Comparison of ENCODE assay signal across 12 cellular contexts in the genomic region with DNA sequence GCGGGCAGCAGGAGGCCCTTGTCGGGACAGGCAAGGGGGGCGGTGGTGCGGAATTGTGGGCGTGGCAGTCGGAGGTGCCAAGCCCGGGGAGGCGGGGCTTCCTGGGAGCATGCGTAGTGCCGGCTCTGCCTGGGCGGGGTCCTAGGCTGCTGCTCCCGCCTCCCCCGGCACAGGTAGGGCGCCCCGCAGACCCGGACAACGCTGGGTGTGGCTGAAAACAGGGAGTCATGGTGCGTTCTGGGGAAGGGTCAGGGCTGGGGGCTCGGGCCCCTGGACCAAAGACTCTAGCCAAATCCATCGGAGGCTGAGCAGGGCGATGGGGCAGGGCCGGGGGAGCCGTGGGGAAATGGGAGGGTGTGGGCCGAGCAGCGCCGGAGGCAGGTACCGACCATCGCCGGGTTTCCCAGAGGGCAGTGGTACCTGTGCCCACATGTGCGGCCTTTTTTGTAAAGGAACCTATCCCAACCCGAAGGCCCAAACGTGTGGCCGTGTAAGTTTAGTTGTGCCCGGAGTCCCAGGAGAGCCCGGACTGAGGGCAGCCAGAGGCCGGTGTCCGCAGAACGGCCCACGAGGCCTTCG.
DNase-seq lines count a peak whose midpoint lies in the region; ATAC-seq and TF ChIP-seq lines count a peak whose summit lies in the region.
"Had no signal": no experiment of that assay in that cellular context is flagged by ENCODE, and none has a peak within 500 bp of the region (broad histone marks: within the 10 kb centered on the region; RNA-seq: fewer than 3 reads in every experiment).

No MANE protein-coding gene starts in this region.

- H3K4me1 ChIP-seq in GM23338 (ENCODE audit: insufficient read depth): peaks cover 48% of the 10 kb centered on the region

- ATAC-seq in GM23338: peak; percentile 18
- ATAC-seq: activated T-cell treated with anti-CD3 and anti-CD28 coated beads, Interleukin-2, amount 50 U/mL, for 4 hours had no signal

- no peak overlapping the region for H2AFZ ChIP-seq in GM23338

- H3K27me3 ChIP-seq in GM23338 (ENCODE audit: insufficient read depth): no peaks in the 10 kb centered on the region

- peak; percentile 80 for DNase-seq in GM23338 (ENCODE audit: low spot score)
- peak; percentile 89 for DNase-seq in NCI-H69 (lab: John Stamatoyannopoulos, UW)
- DNase-seq in iPS-NIHi11 (ENCODE audit: low spot score): peak; percentile 60
- peak in 1 of 49 donors; percentile 30 for DNase-seq in substantia nigra (lab: John Stamatoyannopoulos, UW)
- DNase-seq in GM03348 (ENCODE audit: low spot score): no peak
- DNase-seq in HPDE6-E6E7 (ENCODE audit: extremely low spot score): no peak
- DNase-seq in activated effector memory CD4-positive, alpha-beta T cell treated with anti-CD3 and anti-CD28 coated beads, Interleukin-2, amount 50 U/mL, for 16 hours: no peak
- DNase-seq: activated CD4-positive, CD25-positive, alpha-beta regulatory T cell; activated T-cell treated with anti-CD3 and anti-CD28 coated beads, Interleukin-2, amount 50 U/mL, for 4 hours; Calu3; NCI-H82 had no signal

- no peaks in the 10 kb centered on the region for H3K36me3 ChIP-seq in GM23338 (ENCODE audit: insufficient read depth)

- H3K9me3 Mint-ChIP-seq in GM23338: peaks cover 1% of the 10 kb centered on the region
- H3K9me3 Mint-ChIP-seq: activated T-cell treated with anti-CD3 and anti-CD28 coated beads, Interleukin-2, amount 50 U/mL, for 4 hours had no signal

- H3K27me3 Mint-ChIP-seq in GM23338 (ENCODE audit: insufficient read depth, low read depth, poor library complexity): peaks cover 6% of the 10 kb centered on the region

- H3F3A ChIP-seq in GM23338 (replicated peaks; ENCODE audit: low read depth): peaks cover 41% of the 10 kb centered on the region

- peak overlapping the region; percentile 48; the same call in 1 of the 2 replicates for H3K4me2 ChIP-seq in GM23338

- no peaks in the 10 kb centered on the region; the same call in 1 of the 2 replicates for H3K9me2 ChIP-seq in GM23338 (ENCODE audit: insufficient read depth)

- no peak overlapping the region; the same call in 1 of the 2 replicates for H3K27ac Mint-ChIP-seq in GM23338

- H4K20me1 ChIP-seq in GM23338 (replicated peaks; ENCODE audit: insufficient read depth): no peaks in the 10 kb centered on the region

- no peak overlapping the region for H3K4me3 ChIP-seq in GM23338

- H3K36me3 Mint-ChIP-seq in GM23338 (ENCODE audit: low read depth): peaks cover under 1% of the 10 kb centered on the region; the same call in 2 of the 3 replicates

- H3K4me1 Mint-ChIP-seq in GM23338: peaks cover 49% of the 10 kb centered on the region

- H3K27ac ChIP-seq in GM23338 (ENCODE audit: low read depth) (no peak overlapping the region), substantia nigra (ENCODE audit: low read depth, low read length, poor library complexity, severe bottlenecking) (peak overlapping the region; percentile 42)
- H3K27ac ChIP-seq: epithelial cell of prostate had no signal

- no peaks in the 10 kb centered on the region for H3K79me2 ChIP-seq in GM23338 (replicated peaks; ENCODE audit: insufficient read depth)

- no peak overlapping the region for H3K4me3 Mint-ChIP-seq in GM23338
- H3K4me3 Mint-ChIP-seq: activated T-cell treated with anti-CD3 and anti-CD28 coated beads, Interleukin-2, amount 50 U/mL, for 4 hours had no signal

- no peak for TF ChIP-seq CTCF in GM23338 (conservative IDR thresholded peaks at IDR 0.05; ENCODE audit: low read depth in 2 of 2)

TF ChIP-seq in GM23338, 12 proteins besides CTCF, POLR2A, EP300 and RAD21:
- TF ChIP-seq POLR2AphosphoS5 (IDR thresholded peaks at IDR 0.05; ENCODE audit: low read depth) (no peak), ZNF331 (CRISPR knock-in tag; IDR thresholded peaks at IDR 0.05; ENCODE audit: low read depth) (no peak)

Comparison
In these comparisons a context has a peak if more than half of its experiments do, and no peak if none do; other contexts are left out.
1. DNase-seq: peak in GM23338 (single experiment), NCI-H69 (single experiment) and iPS-NIHi11 (single experiment); none in GM03348 (single experiment), HPDE6-E6E7 (single experiment) and activated effector memory CD4-positive, alpha-beta T cell treated with anti-CD3 and anti-CD28 coated beads, Interleukin-2, amount 50 U/mL, for 16 hours (single experiment).